In genomic region chr1:205595435-205595834, GRCh38 we compare ENCODE assay signal across 16 cellular contexts. TPM values are rescaled to one million over a fixed set of nuclear protein-coding genes. Genes with fewer than 3 reads are reported as not detected.
DNase-seq lines count a peak whose midpoint lies in the region; ATAC-seq and TF ChIP-seq lines count a peak whose summit lies in the region.
"Had no signal": no experiment of that assay in that cellular context is flagged by ENCODE, and none has a peak within 500 bp of the region (broad histone marks: within the 10 kb centered on the region; RNA-seq: fewer than 3 reads in every experiment).

No MANE protein-coding gene starts in this region.

- no peak overlapping the region for H3K4ac ChIP-seq in neuronal stem cell (ENCODE audit: low read length)

- no peaks in the 10 kb centered on the region for H3K27me3 Mint-ChIP-seq in T-helper 1 cell treated with Interleukin-12 subunit alpha and Interleukin-12 subunit beta and Interleukin-4 antibody, amounts not matched to agents 30 μg/mL and 1 μg/mL, for 36 hours (ENCODE audit: low read depth)
- H3K27me3 Mint-ChIP-seq in activated CD8-positive, alpha-beta T cell treated with anti-CD3 and anti-CD28 coated beads for 36 hours, result no peaks in the 10 kb centered on the region

- WGBS in neuronal stem cell (ENCODE audit: extremely low coverage in 2 of 2, insufficient read length in 2 of 2, insufficient replicate concordance in 1 of 2), 2 donors, result no CpG with 5 or more reads among the region's 2 CpGs

- H4K8ac ChIP-seq in neuronal stem cell (ENCODE audit: low read depth, low read length), result no peak overlapping the region

- H3K9me2 ChIP-seq in PC-9 (ENCODE audit: insufficient read depth), result no peaks in the 10 kb centered on the region

- no peak for TF ChIP-seq CTCF in activated CD8-positive, alpha-beta T cell treated with anti-CD3 and anti-CD28 coated beads for 36 hours (IDR thresholded peaks at IDR 0.05)
- no peak for TF ChIP-seq CTCF in PC-9 (conservative IDR thresholded peaks at IDR 0.05)

- CTCF ChIA-PET in activated CD8-positive, alpha-beta T cell treated with anti-CD3 and anti-CD28 coated beads for 36 hours (lab: Charles Lee), result interaction anchor here (0.8 to 9.8 kb wide), 4 partner anchors 8 to 62 kb away, joined by 3 to 396 read pairs (median 154); partner anchors contain the start of gene ELK4
- CTCF ChIA-PET in PC-9 (lab: Charles Lee), result no interaction called here

- H3K4me1 Mint-ChIP-seq in T-helper 1 cell treated with Interleukin-12 subunit alpha and Interleukin-12 subunit beta and Interleukin-4 antibody, amounts not matched to agents 30 μg/mL and 1 μg/mL, for 36 hours (ENCODE audit: low read depth), result peaks cover 44% of the 10 kb centered on the region
- peaks cover 48% of the 10 kb centered on the region for H3K4me1 Mint-ChIP-seq in activated CD8-positive, alpha-beta T cell treated with anti-CD3 and anti-CD28 coated beads for 36 hours (ENCODE audit: low read depth)

- H3K9me3 Mint-ChIP-seq in T-helper 1 cell treated with Interleukin-12 subunit alpha and Interleukin-12 subunit beta and Interleukin-4 antibody, amounts not matched to agents 30 μg/mL and 1 μg/mL, for 36 hours, result no peaks in the 10 kb centered on the region
- no peaks in the 10 kb centered on the region for H3K9me3 Mint-ChIP-seq in activated CD8-positive, alpha-beta T cell treated with anti-CD3 and anti-CD28 coated beads for 36 hours

- H3K27ac ChIP-seq in neuronal stem cell (replicated peaks; ENCODE audit: low read length) (no peak overlapping the region), PC-9 (no peak overlapping the region)
- H3K27ac ChIP-seq: 22Rv1, ascending aorta, C4-2B, SK-N-MC had no signal

- no peaks in the 10 kb centered on the region for H3K79me1 ChIP-seq in neuronal stem cell (ENCODE audit: low read depth, low read length)

- peak overlapping the region; percentile 18 for H3K4me3 Mint-ChIP-seq in T-helper 1 cell treated with Interleukin-12 subunit alpha and Interleukin-12 subunit beta and Interleukin-4 antibody, amounts not matched to agents 30 μg/mL and 1 μg/mL, for 36 hours
- H3K4me3 Mint-ChIP-seq in activated CD8-positive, alpha-beta T cell treated with anti-CD3 and anti-CD28 coated beads for 36 hours, result no peak overlapping the region

- H3K9me3 ChIP-seq in neuronal stem cell (replicated peaks in 1 of 2; ENCODE audit: control insufficient read depth in 2 of 2, insufficient read depth in 1 of 2, low read depth in 1 of 2, low read length in 2 of 2) (no peaks in the 10 kb centered on the region), PC-9 (ENCODE audit: insufficient read depth, low read depth) (no peaks in the 10 kb centered on the region)
- H3K9me3 ChIP-seq: ascending aorta had no signal

- H3K4me3 ChIP-seq in neuronal stem cell (ENCODE audit: low read length in 2 of 2) (peak overlapping the region in 1 of 2 donors; percentile 22), PC-9 (no peak overlapping the region)
- H3K4me3 ChIP-seq: ascending aorta, SK-N-MC had no signal

- H3F3A ChIP-seq in PC-9 (ENCODE audit: insufficient read depth, low read depth), result peaks cover 3% of the 10 kb centered on the region; the same call in 1 of the 2 replicates

- POLR2A ChIA-PET in activated CD8-positive, alpha-beta T cell treated with anti-CD3 and anti-CD28 coated beads for 36 hours (lab: Charles Lee), result interaction anchor here (1.0 to 7.1 kb wide), 4 partner anchors 11 to 145 kb away, joined by 3 to 119 read pairs (median 4); partner anchors contain the start of gene ELK4
- POLR2A ChIA-PET in PC-9 (lab: Charles Lee; ENCODE audit: unreplicated experiment), result interaction anchor here (0.9 kb wide), 1 partner anchor 57 kb away, joined by 6 read pairs; no protein-coding TSS in a partner anchor

- peaks cover 0 to 2% of the 10 kb centered on the region in 2 donors for H3K4me1 ChIP-seq in neuronal stem cell (ENCODE audit: control insufficient read depth in 2 of 2, insufficient read depth in 1 of 2, low read depth in 1 of 2, low read length in 2 of 2)
- H3K4me1 ChIP-seq in PC-9 (replicated peaks; ENCODE audit: insufficient read depth), result peaks cover 4% of the 10 kb centered on the region

- DNase-seq in T-helper 1 cell (no peak), neuronal stem cell (ENCODE audit: low spot score) (no peak), PC-9 (no peak), DMS79 (lab: John Stamatoyannopoulos, UW) (no peak), HPDE6-E6E7 (ENCODE audit: extremely low spot score) (no peak)
- no peak for DNase-seq in activated CD8-positive, alpha-beta T cell treated with anti-CD3 and anti-CD28 coated beads for 36 hours
- DNase-seq: dermis blood vessel endothelial cell, hippocampal formation, left cardiac atrium, NCI-H1694 had no signal

- peak overlapping the region; percentile 24 for H3K9ac ChIP-seq in neuronal stem cell (ENCODE audit: low read depth, low read length, poor library complexity)

- peaks cover 13 to 21% of the 10 kb centered on the region in 2 donors for H3K36me3 ChIP-seq in neuronal stem cell (replicated peaks in 1 of 2; ENCODE audit: control insufficient read depth in 2 of 2, insufficient read depth in 2 of 2, low read length in 2 of 2)
- H3K36me3 ChIP-seq in PC-9 (ENCODE audit: low read depth), result no peaks in the 10 kb centered on the region
- H3K36me3 ChIP-seq: ascending aorta had no signal

- H3K27me3 ChIP-seq in neuronal stem cell (ENCODE audit: control insufficient read depth in 3 of 3, insufficient read depth in 3 of 3, low read depth in 1 of 3, low read length in 3 of 3), result no peaks in the 10 kb centered on the region
- no peaks in the 10 kb centered on the region for H3K27me3 ChIP-seq in PC-9 (ENCODE audit: insufficient read depth, low read depth)
- H3K27me3 ChIP-seq: ascending aorta had no signal

- H3K27ac Mint-ChIP-seq in T-helper 1 cell treated with Interleukin-12 subunit alpha and Interleukin-12 subunit beta and Interleukin-4 antibody, amounts not matched to agents 30 μg/mL and 1 μg/mL, for 36 hours, result peak overlapping the region; percentile 24
- H3K27ac Mint-ChIP-seq in activated CD8-positive, alpha-beta T cell treated with anti-CD3 and anti-CD28 coated beads for 36 hours, result peak overlapping the region; percentile 39

- H4K20me1 ChIP-seq in PC-9 (ENCODE audit: insufficient read depth), result no peaks in the 10 kb centered on the region

- H2AFZ ChIP-seq in neuronal stem cell (ENCODE audit: low read length), result no peak overlapping the region
- no peak overlapping the region for H2AFZ ChIP-seq in PC-9

- H2BK12ac ChIP-seq in neuronal stem cell (ENCODE audit: low read length), result no peak overlapping the region

- H3K14ac ChIP-seq in neuronal stem cell (ENCODE audit: low read length), result no peak overlapping the region

- H3K36me3 Mint-ChIP-seq in T-helper 1 cell treated with Interleukin-12 subunit alpha and Interleukin-12 subunit beta and Interleukin-4 antibody, amounts not matched to agents 30 μg/mL and 1 μg/mL, for 36 hours (ENCODE audit: low read depth), result peaks cover 17% of the 10 kb centered on the region
- H3K36me3 Mint-ChIP-seq in activated CD8-positive, alpha-beta T cell treated with anti-CD3 and anti-CD28 coated beads for 36 hours (ENCODE audit: low read depth), result peaks cover 39% of the 10 kb centered on the region

- H3K23ac ChIP-seq in neuronal stem cell (ENCODE audit: low read depth, low read length, poor library complexity), result no peak overlapping the region

- BruUV-seq in PC-9 (replicated peaks; lab: Mats Ljungman, UMichigan), result no TSS peak

- no peak overlapping the region for H2BK5ac ChIP-seq in neuronal stem cell (ENCODE audit: low read length)

- peak; percentile 26 for ATAC-seq in GM21529 (IDR thresholded peaks at IDR 0.05; ENCODE audit: unreplicated experiment)
- ATAC-seq in activated CD8-positive, alpha-beta T cell treated with anti-CD3 and anti-CD28 coated beads for 36 hours, result no peak
- ATAC-seq: left cardiac atrium had no signal

- H4K91ac ChIP-seq in neuronal stem cell (ENCODE audit: low read depth, low read length, poor library complexity), result no peak overlapping the region

- H3K18ac ChIP-seq in neuronal stem cell (ENCODE audit: low read length), result no peak overlapping the region

- no peak overlapping the region for H3K4me2 ChIP-seq in neuronal stem cell (ENCODE audit: insufficient read depth, low read length, poor library complexity, severe bottlenecking)
- H3K4me2 ChIP-seq in PC-9, result no peak overlapping the region

- no peaks in the 10 kb centered on the region for H3K79me2 ChIP-seq in PC-9 (ENCODE audit: low read depth)

- intact Hi-C loops in activated CD8-positive, alpha-beta T cell treated with anti-CD3 and anti-CD28 coated beads for 36 hours (cut with micrococcal nuclease), result no loop called here
- intact Hi-C loops in PC-9 (cut with micrococcal nuclease; ENCODE audit: unreplicated experiment), result no loop called here

- no peak overlapping the region for H2BK15ac ChIP-seq in neuronal stem cell (ENCODE audit: low read length)

- H2AK5ac ChIP-seq in neuronal stem cell (ENCODE audit: low read depth, low read length), result no peak overlapping the region

- no peak overlapping the region for H2BK120ac ChIP-seq in neuronal stem cell (ENCODE audit: low read depth, low read length)

RNA-seq across cellular contexts. Expression of gene ELK4, which starts 36.4 kb away (rescaled TPM):
- total RNA-seq in activated CD8-positive, alpha-beta T cell treated with anti-CD3 and anti-CD28 coated beads for 36 hours, result 10 to 100 TPM; 61.5 to 62.1 TPM
- polyA plus RNA-seq in neuronal stem cell (2013, experiment 1 of 2), result 15.5 TPM
- 15.7 TPM for polyA plus RNA-seq in neuronal stem cell (2013, experiment 2 of 2)
- total RNA-seq in PC-9 (2021), result 40.3 and 48.1 TPM in 2 replicates
